In genomic region chr2:231037731-231038482, GRCh38 we compare ENCODE assay signal across 9 cellular contexts. TPM values are rescaled to one million over a fixed set of nuclear protein-coding genes. Genes with fewer than 3 reads are reported as not detected.
DNase-seq lines count a peak whose midpoint lies in the region; ATAC-seq, FAIRE-seq and TF ChIP-seq lines count a peak whose summit lies in the region.
"Had no signal": no experiment of that assay in that cellular context is flagged by ENCODE, and none has a peak within 500 bp of the region (broad histone marks: within the 10 kb centered on the region; RNA-seq: fewer than 3 reads in every experiment).

No MANE protein-coding gene starts in this region.

- CTCF ChIA-PET in PC-3 (lab: Charles Lee), result no interaction called here

- FAIRE-seq in frontal cortex (lab: Jason Lieb, UNC), result no peak

- H3K4me2 ChIP-seq in PC-3 (ENCODE audit: low read length), result peak overlapping the region; percentile 77

- peaks cover 21% of the 10 kb centered on the region for H3K27me3 ChIP-seq in PC-3 (ENCODE audit: low read length)

- no peak overlapping the region for H3K27ac ChIP-seq in PC-3 (ENCODE audit: low read length)

- H3K4me1 ChIP-seq in PC-3 (ENCODE audit: insufficient read depth, low read length), result no peaks in the 10 kb centered on the region

- no peaks in the 10 kb centered on the region for H3K79me2 ChIP-seq in PC-3 (ENCODE audit: low read length)

- intact Hi-C loops in PC-3 (cut with micrococcal nuclease) (no loop called here), posterior cingulate gyrus (cut with DNase I) (no loop called here)

- peak; percentile 70 for DNase-seq in GM10266 (ENCODE audit: extremely low spot score)
- DNase-seq in PC-3, result no peak
- DNase-seq in frontal cortex (ENCODE audit: low spot score in 2 of 2), result peak; percentile 74 to 86
- DNase-seq in posterior cingulate gyrus, result peak in 8 of 10 donors; percentile 49 to 95 (median 72)
- no peak for DNase-seq in DMS153 (lab: John Stamatoyannopoulos, UW)
- no peak for DNase-seq in DMS79 (lab: John Stamatoyannopoulos, UW)
- DNase-seq in NOMO-1 treated with dmso at 0.1 percent for 144 hours (lab: John Stamatoyannopoulos, UW; ENCODE audit: unreplicated experiment), result no peak

- BruUV-seq in PC-3 (replicated peaks; lab: Mats Ljungman, UMichigan), result no TSS peak

- no peak overlapping the region for H3K9ac ChIP-seq in PC-3 (ENCODE audit: low read length)

- H3F3A ChIP-seq in PC-3 (ENCODE audit: low read length, unreplicated experiment), result no peaks in the 10 kb centered on the region

- peak; percentile 54 for ATAC-seq in PC-3
- ATAC-seq in HG02870 (IDR thresholded peaks at IDR 0.05; ENCODE audit: unreplicated experiment), result no peak

- TF ChIP-seq CTCF in GM10266 (IDR thresholded peaks at IDR 0.05; ENCODE audit: control insufficient read depth, insufficient read depth, low read depth, missing control alignments) (peak; percentile 36), PC-3 (conservative IDR thresholded peaks at IDR 0.05; ENCODE audit: low read depth, low read length) (no peak)

- H3K36me3 ChIP-seq in PC-3 (ENCODE audit: low read depth, low read length), result no peaks in the 10 kb centered on the region

- H3K9me2 ChIP-seq in PC-3 (replicated peaks; ENCODE audit: low read length), result no peaks in the 10 kb centered on the region

- no peak overlapping the region for H2AFZ ChIP-seq in PC-3 (ENCODE audit: low read length)

- no peaks in the 10 kb centered on the region for H4K20me1 ChIP-seq in PC-3 (ENCODE audit: low read length)

- peak overlapping the region; percentile 52 for H3K4me3 ChIP-seq in PC-3 (ENCODE audit: low read length)

- H3K9me3 ChIP-seq in PC-3 (ENCODE audit: low read length), result no peaks in the 10 kb centered on the region

- POLR2A ChIA-PET in PC-3 (lab: Charles Lee; ENCODE audit: unreplicated experiment), result no interaction called here

RNA-seq across cellular contexts. Expression of gene C2orf72, which starts 0.6 kb away (rescaled TPM):
- total RNA-seq in PC-3 (2014; rRNA removed), result 0.40 and 4.3 TPM in 2 replicates
- 27.7 TPM for total RNA-seq in frontal cortex

RNA-seq across cellular contexts. Expression of gene PSMD1, which starts 18.8 kb away (rescaled TPM):
- total RNA-seq in PC-3 (2014; rRNA removed) (154 and 208 TPM in 2 replicates), frontal cortex (116 TPM)

RNA-seq across cellular contexts. Expression of gene SPATA3, which starts 42.0 kb away (rescaled TPM):
- total RNA-seq in PC-3 (2014; rRNA removed), result not detected in 2 replicates
- not detected for total RNA-seq in frontal cortex
- total RNA-seq: NCI-H460 had no signal

Comparison
In these comparisons a context has a peak if more than half of its experiments do, and no peak if none do; other contexts are left out.
1. DNase-seq: peak in GM10266 (single experiment), frontal cortex (2 of 2) and posterior cingulate gyrus (8 of 10); none in PC-3 (single experiment), DMS153 (single experiment), DMS79 (single experiment) and NOMO-1 treated with dmso at 0.1 percent for 144 hours (single experiment).